In the genomic region with DNA sequence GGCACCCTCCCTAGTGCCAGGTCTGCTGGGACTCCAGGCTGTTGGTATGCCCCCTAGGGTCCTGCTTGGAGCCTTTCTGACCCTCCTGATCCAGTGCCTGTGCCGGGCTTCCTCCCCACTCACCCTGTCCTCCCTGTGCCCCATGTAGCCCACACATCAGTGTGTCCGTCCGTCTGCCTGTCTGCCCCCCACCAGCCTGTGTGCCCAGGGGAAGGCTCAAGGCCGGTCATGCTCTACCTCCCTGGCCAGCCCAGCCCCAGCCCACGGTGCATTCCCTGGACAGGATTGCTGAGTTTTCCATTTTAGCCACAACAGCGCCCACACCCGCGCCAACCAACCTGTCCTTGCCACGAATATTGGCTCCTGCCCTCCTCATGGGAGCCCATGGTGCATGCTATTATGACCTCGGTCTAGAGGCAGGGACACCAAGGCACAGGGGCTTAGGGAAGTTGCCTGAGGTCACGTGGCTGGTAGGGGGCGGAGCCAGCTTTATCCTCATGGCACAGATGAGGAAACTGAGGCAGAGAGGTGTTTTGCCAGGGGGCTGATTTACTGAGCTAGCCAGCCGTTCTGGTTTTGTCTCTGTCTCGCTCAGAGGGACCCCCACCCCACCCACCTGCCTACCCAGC, we compare ENCODE assay signal across 24 cellular contexts.
"Had no signal": no experiment of that assay in that cellular context is flagged by ENCODE, and none has a peak within 500 bp of the region (broad histone marks: within the 10 kb centered on the region; RNA-seq: fewer than 3 reads in every experiment).

No MANE protein-coding gene starts in this region.

- H3K27me3 Mint-ChIP-seq: activated CD4-positive, alpha-beta memory T cell treated with anti-CD3 and anti-CD28 coated beads for 36 hours had no signal

- ATAC-seq: body of pancreas; heart right ventricle; pancreas; psoas muscle; right cardiac atrium; stimulated activated effector memory CD8-positive, alpha-beta T cell treated with anti-CD3 and anti-CD28 coated beads, Interleukin-12 subunit alpha, Interleukin-12 subunit beta, amount 100 ng/mL, for 72 hours had no signal

- H3K9me3 Mint-ChIP-seq: activated CD4-positive, alpha-beta memory T cell treated with anti-CD3 and anti-CD28 coated beads for 36 hours; activated naive CD4-positive, alpha-beta T cell treated with anti-CD3 and anti-CD28 coated beads, Interleukin-2, amount 10 ng/mL, durations not matched to agents 7 days and 5 days; dendritic cell treated with granulocyte-macrophage colony-stimulating factor and Interleukin-4, amounts not matched to agents 40 ng/mL and 50 ng/mL, for 4 days; nephron; stimulated activated effector memory CD8-positive, alpha-beta T cell treated with anti-CD3 and anti-CD28 coated beads, Interleukin-12 subunit alpha, Interleukin-12 subunit beta, amount 100 ng/mL, for 72 hours; T-helper 1 cell treated with Interleukin-12 subunit alpha and Interleukin-12 subunit beta and Interleukin-4 antibody, amounts not matched to agents 30 μg/mL and 1 μg/mL, for 36 hours had no signal

- FAIRE-seq: kidney, pancreas had no signal

- H3K27me3 ChIP-seq: body of pancreas, cardiac muscle cell, heart right ventricle, pancreas, upper lobe of left lung had no signal

- DNase-seq: activated CD4-positive, alpha-beta memory T cell treated with anti-CD3 and anti-CD28 coated beads for 36 hours; activated CD4-positive, alpha-beta T cell treated with anti-CD3 and anti-CD28 coated beads for 48 hours; activated CD4-positive, CD25-positive, alpha-beta regulatory T cell; activated effector memory CD4-positive, alpha-beta T cell treated with anti-CD3 and anti-CD28 coated beads, Interleukin-2, amount 50 U/mL, for 16 hours; activated naive CD4-positive, alpha-beta T cell treated with anti-CD3 and anti-CD28 coated beads, Interleukin-2, amount 10 ng/mL, durations not matched to agents 7 days and 5 days; body of pancreas; effector CD8-positive, alpha-beta T cell; erythroblast; foreskin fibroblast; kidney; midbrain; psoas muscle; stimulated activated CD4-positive, alpha-beta T cell treated with anti-CD3 and anti-CD28 coated beads, Interleukin-1b, Interleukin-23, amount 100 ng/mL, for 48 hours had no signal

- H3K27ac ChIP-seq: body of pancreas, cardiac muscle cell, heart right ventricle, pancreas, psoas muscle, thoracic aorta, upper lobe of left lung had no signal

- H3K9me3 ChIP-seq: body of pancreas, heart right ventricle, pancreas, psoas muscle, thoracic aorta, upper lobe of left lung had no signal

- H3K4me3 ChIP-seq: body of pancreas, cardiac muscle cell, heart right ventricle, pancreas, psoas muscle, skin epidermis, thoracic aorta, upper lobe of left lung had no signal

- H3K4me1 Mint-ChIP-seq: nephron had no signal

- H3K36me3 ChIP-seq: cardiac muscle cell, heart right ventricle, pancreas, thoracic aorta, upper lobe of left lung had no signal

- H3K4me3 Mint-ChIP-seq: activated CD4-positive, alpha-beta memory T cell treated with anti-CD3 and anti-CD28 coated beads for 36 hours; activated naive CD4-positive, alpha-beta T cell treated with anti-CD3 and anti-CD28 coated beads, Interleukin-2, amount 10 ng/mL, durations not matched to agents 7 days and 5 days; dendritic cell treated with granulocyte-macrophage colony-stimulating factor and Interleukin-4, amounts not matched to agents 40 ng/mL and 50 ng/mL, for 4 days; nephron; stimulated activated effector memory CD8-positive, alpha-beta T cell treated with anti-CD3 and anti-CD28 coated beads, Interleukin-12 subunit alpha, Interleukin-12 subunit beta, amount 100 ng/mL, for 72 hours; T-helper 1 cell treated with Interleukin-12 subunit alpha and Interleukin-12 subunit beta and Interleukin-4 antibody, amounts not matched to agents 30 μg/mL and 1 μg/mL, for 36 hours had no signal

- H3K27ac Mint-ChIP-seq: activated CD4-positive, alpha-beta memory T cell treated with anti-CD3 and anti-CD28 coated beads for 36 hours; activated naive CD4-positive, alpha-beta T cell treated with anti-CD3 and anti-CD28 coated beads, Interleukin-2, amount 10 ng/mL, durations not matched to agents 7 days and 5 days; nephron; T-helper 1 cell treated with Interleukin-12 subunit alpha and Interleukin-12 subunit beta and Interleukin-4 antibody, amounts not matched to agents 30 μg/mL and 1 μg/mL, for 36 hours had no signal

- H3K4me1 ChIP-seq: body of pancreas, pancreas, psoas muscle had no signal

- H3K36me3 Mint-ChIP-seq: activated CD4-positive, alpha-beta memory T cell treated with anti-CD3 and anti-CD28 coated beads for 36 hours; activated naive CD4-positive, alpha-beta T cell treated with anti-CD3 and anti-CD28 coated beads, Interleukin-2, amount 10 ng/mL, durations not matched to agents 7 days and 5 days had no signal
